15 cellular contexts compared by ENCODE assay signal in the genomic region with DNA sequence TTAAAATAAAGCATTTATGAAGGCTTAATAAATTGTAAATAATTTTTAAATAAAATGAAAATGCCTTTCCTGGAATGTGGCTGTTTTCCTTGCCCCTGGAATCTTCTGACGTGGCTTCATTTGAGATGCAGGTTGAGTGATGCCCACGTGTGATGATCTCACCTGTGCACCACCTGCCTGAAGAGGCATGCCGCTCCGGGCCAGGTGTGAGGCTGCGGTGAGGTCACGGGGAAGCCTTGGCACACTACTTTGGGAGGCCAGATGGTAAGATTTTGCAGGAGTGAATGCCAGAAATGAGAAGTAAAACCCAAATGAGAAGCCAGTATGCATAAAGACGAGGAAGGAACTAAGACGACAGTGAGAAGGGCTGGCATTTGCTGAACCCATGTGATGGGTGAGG. TPM values are rescaled to one million over a fixed set of nuclear protein-coding genes. Genes with fewer than 3 reads are reported as not detected.
DNase-seq lines count a peak whose midpoint lies in the region; ATAC-seq and TF ChIP-seq lines count a peak whose summit lies in the region.
"Had no signal": no experiment of that assay in that cellular context is flagged by ENCODE, and none has a peak within 500 bp of the region (broad histone marks: within the 10 kb centered on the region; RNA-seq: fewer than 3 reads in every experiment).

No MANE protein-coding gene starts in this region.

- no peak for DNase-seq in HFFc6
- DNase-seq in NCI-H2171 treated with DMSO at 0.1 percent for 48 hours (lab: John Stamatoyannopoulos, UW) = peak; percentile 86
- DNase-seq in caudate nucleus (lab: John Stamatoyannopoulos, UW) = peak in 2 of 61 donors; percentile 9 to 11
- peak; percentile 32 for DNase-seq in prostate gland (ENCODE audit: low spot score)
- no peak for DNase-seq in activated CD8-positive, alpha-beta T cell treated with anti-CD3 and anti-CD28 coated beads for 36 hours
- no peak for DNase-seq in A172 (ENCODE audit: low spot score)
- no peak for DNase-seq in middle frontal gyrus (ENCODE audit: extremely low spot score, low spot score)
- DNase-seq: activated CD4-positive, alpha-beta T cell treated with anti-CD3 and anti-CD28 coated beads for 36 hours; head of caudate nucleus; kidney; NCI-H524 treated with DMSO at 0.1 percent for 48 hours; Right ventricle myocardium superior; stimulated activated CD4-positive, alpha-beta T cell treated with anti-CD3 and anti-CD28 coated beads, Interleukin-15, amount 100 ng/mL, for 24 hours had no signal

- 42% methylated on average over 8 of the region's 8 CpGs for WGBS in prostate gland

- TF ChIP-seq CTCF in HFFc6 (IDR thresholded peaks at IDR 0.05) = no peak
- no peak for TF ChIP-seq CTCF in prostate gland (IDR thresholded peaks at IDR 0.05)
- TF ChIP-seq CTCF in activated CD8-positive, alpha-beta T cell treated with anti-CD3 and anti-CD28 coated beads for 36 hours (IDR thresholded peaks at IDR 0.05) = no peak

- POLR2A ChIA-PET in activated CD8-positive, alpha-beta T cell treated with anti-CD3 and anti-CD28 coated beads for 36 hours (lab: Charles Lee) = no interaction called here

- intact Hi-C loops in prostate gland (cut with DNase I) = no loop called here
- intact Hi-C loops in activated CD8-positive, alpha-beta T cell treated with anti-CD3 and anti-CD28 coated beads for 36 hours (cut with micrococcal nuclease) = loop anchor here (5.0 kb wide), 1 partner anchor 218 kb away; no protein-coding TSS in a partner anchor

- H3K9me3 ChIP-seq in prostate gland = no peaks in the 10 kb centered on the region
- H3K9me3 ChIP-seq: BLaER1 had no signal

- no peak for TF ChIP-seq POLR2A in prostate gland (IDR thresholded peaks at IDR 0.05)

- H3K27ac Mint-ChIP-seq in HFFc6 = no peak overlapping the region
- H3K27ac Mint-ChIP-seq in activated CD8-positive, alpha-beta T cell treated with anti-CD3 and anti-CD28 coated beads for 36 hours = no peak overlapping the region
- H3K27ac Mint-ChIP-seq: activated CD4-positive, alpha-beta T cell treated with anti-CD3 and anti-CD28 coated beads for 36 hours had no signal

- H3K9me3 Mint-ChIP-seq in HFFc6 = no peaks in the 10 kb centered on the region
- no peaks in the 10 kb centered on the region for H3K9me3 Mint-ChIP-seq in activated CD8-positive, alpha-beta T cell treated with anti-CD3 and anti-CD28 coated beads for 36 hours

- H3K27me3 Mint-ChIP-seq in HFFc6 (ENCODE audit: insufficient read depth) = no peaks in the 10 kb centered on the region; the same call in 1 of the 2 replicates
- H3K27me3 Mint-ChIP-seq in activated CD8-positive, alpha-beta T cell treated with anti-CD3 and anti-CD28 coated beads for 36 hours = no peaks in the 10 kb centered on the region

- peaks cover 28% of the 10 kb centered on the region for H3K36me3 Mint-ChIP-seq in HFFc6 (ENCODE audit: low read depth)
- H3K36me3 Mint-ChIP-seq in activated CD8-positive, alpha-beta T cell treated with anti-CD3 and anti-CD28 coated beads for 36 hours (ENCODE audit: low read depth) = peaks cover 6% of the 10 kb centered on the region

- peak overlapping the region; percentile 47; the same call in 1 of the 2 replicates for H3K4me3 Mint-ChIP-seq in HFFc6
- no peak overlapping the region for H3K4me3 Mint-ChIP-seq in activated CD8-positive, alpha-beta T cell treated with anti-CD3 and anti-CD28 coated beads for 36 hours
- H3K4me3 Mint-ChIP-seq: activated CD4-positive, alpha-beta T cell treated with anti-CD3 and anti-CD28 coated beads for 36 hours had no signal

- H3K4me1 ChIP-seq in prostate gland (replicated peaks) = no peaks in the 10 kb centered on the region

- H3K27ac ChIP-seq in caudate nucleus (ENCODE audit: low read depth, low read length) (peak overlapping the region; percentile 7), prostate gland (no peak overlapping the region)
- H3K27ac ChIP-seq: BLaER1 had no signal

- CTCF ChIA-PET in activated CD8-positive, alpha-beta T cell treated with anti-CD3 and anti-CD28 coated beads for 36 hours (lab: Charles Lee) = interaction anchor here (1.6 to 3.4 kb wide), 3 partner anchors 9 to 218 kb away, joined by 9 to 22 read pairs (median 22); no protein-coding TSS in a partner anchor

- H3K4me3 ChIP-seq in prostate gland = no peak overlapping the region
- H3K4me3 ChIP-seq: BLaER1 had no signal

- no peak for ATAC-seq in activated CD8-positive, alpha-beta T cell treated with anti-CD3 and anti-CD28 coated beads for 36 hours
- no peak for ATAC-seq in HG03097 (IDR thresholded peaks at IDR 0.05; ENCODE audit: low FRiP score, unreplicated experiment)
- ATAC-seq: activated CD4-positive, alpha-beta T cell treated with anti-CD3 and anti-CD28 coated beads for 36 hours had no signal

- H3K27me3 ChIP-seq in prostate gland (replicated peaks; ENCODE audit: insufficient read depth) = no peaks in the 10 kb centered on the region
- H3K27me3 ChIP-seq: BLaER1 had no signal

- peaks cover 70% of the 10 kb centered on the region for H3K4me1 Mint-ChIP-seq in HFFc6 (ENCODE audit: low read depth)
- H3K4me1 Mint-ChIP-seq in activated CD8-positive, alpha-beta T cell treated with anti-CD3 and anti-CD28 coated beads for 36 hours (ENCODE audit: low read depth) = peaks cover 4% of the 10 kb centered on the region

- H3K36me3 ChIP-seq in prostate gland = no peaks in the 10 kb centered on the region

RNA-seq across cellular contexts. Expression of a gene that starts 36.2 kb away (rescaled TPM):
- total RNA-seq in HFFc6 (2021; fragmentation: NEBNext Ultra II Directional; extraction: Animal tissue kit (Norgen Biotek cat#: 25700)) = 10 to 100 TPM; 34.9 to 42.0 (median 41.6) TPM
- total RNA-seq in prostate gland = 10 to 100 TPM; 19.7 to 20.3 TPM
- 10 to 100 TPM; 48.7 to 51.5 TPM for total RNA-seq in activated CD8-positive, alpha-beta T cell treated with anti-CD3 and anti-CD28 coated beads for 36 hours
- 33.6 and 35.4 TPM in 2 replicates for total RNA-seq in A172 (2014; rRNA removed; shearing (Covaris generic))

Comparison
In these comparisons a context has a peak if more than half of its experiments do, and no peak if none do; other contexts are left out.
1. DNase-seq: peak in NCI-H2171 treated with DMSO at 0.1 percent for 48 hours (single experiment) and prostate gland (single experiment); none in HFFc6 (single experiment), activated CD8-positive, alpha-beta T cell treated with anti-CD3 and anti-CD28 coated beads for 36 hours (single experiment), A172 (single experiment) and middle frontal gyrus (single experiment).